Comparison of ENCODE assay signal across 8 cellular contexts in the genomic region with DNA sequence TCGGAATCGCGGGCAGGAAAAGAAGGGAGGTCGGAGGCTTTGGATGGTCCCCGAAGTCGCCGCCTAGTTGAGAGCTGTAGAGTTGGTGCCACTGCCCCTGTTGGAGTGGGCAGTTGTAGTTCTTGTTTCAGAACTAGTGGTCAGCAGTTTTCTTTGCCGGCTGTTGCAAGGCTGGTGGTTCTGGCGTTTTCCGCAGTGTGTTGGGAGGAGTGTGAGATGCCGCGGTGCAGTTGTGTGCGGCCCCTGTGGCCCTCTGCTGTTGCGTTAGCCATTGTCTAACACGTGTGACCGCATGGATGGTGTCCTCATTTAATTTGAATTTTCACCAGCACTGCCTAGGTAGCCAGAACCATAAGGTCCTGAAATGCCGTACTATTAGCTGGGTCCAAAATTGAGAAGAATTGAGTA. TPM values are rescaled to one million over a fixed set of nuclear protein-coding genes. Genes with fewer than 3 reads are reported as not detected.
A peak's percentile ranks its signal among the peaks of the same experiment; 100 is the strongest.
DNase-seq lines count a peak whose midpoint lies in the region; ATAC-seq, FAIRE-seq and TF ChIP-seq lines count a peak whose summit lies in the region.

No MANE protein-coding gene starts in this region.

- H3K36me3 ChIP-seq in GM12878 (ENCODE audit: control insufficient read depth in 2 of 2, insufficient read depth in 2 of 2, low read length in 1 of 2): peaks cover 0 to 4% of the 10 kb centered on the region in 2 experiments; a peak in 2 of 4 replicates
- H3K36me3 ChIP-seq in left lung: peaks cover 0 to 10% of the 10 kb centered on the region in 2 donors
- H3K36me3 ChIP-seq in thoracic aorta: no peaks in the 10 kb centered on the region

- H3K9ac ChIP-seq in GM12878 (ENCODE audit: control insufficient read depth, insufficient read depth, low read length): peak overlapping the region; percentile 99

- in situ Hi-C loops in GM12878 (cut with MboI): no loop called here

- peak overlapping the region; percentile 96 for H3K27ac ChIP-seq in GM12878 (ENCODE audit: control insufficient read depth, insufficient read depth)
- H3K27ac ChIP-seq in left lung: peak overlapping the region; percentile 99
- H3K27ac ChIP-seq in thoracic aorta: peak overlapping the region; percentile 97 to 99

- peaks cover 94% of the 10 kb centered on the region for H3K79me2 ChIP-seq in GM12878 (ENCODE audit: control insufficient read depth, insufficient read depth, low read length)

- ATAC-seq in Right ventricle myocardium inferior: no peak
- ATAC-seq in GM12878: peak; percentile 4
- ATAC-seq in left lung: peak; percentile 6
- ATAC-seq in thoracic aorta (ENCODE audit: insufficient number of reproducible peaks, low FRiP score, low read depth): no peak
- ATAC-seq in HG03457 (IDR thresholded peaks at IDR 0.05; ENCODE audit: unreplicated experiment): no peak

- H3K4me1 ChIP-seq in GM12878 (ENCODE audit: control insufficient read depth, insufficient read depth, low read length) (peaks cover 47% of the 10 kb centered on the region), left lung (peaks cover 57 to 67% of the 10 kb centered on the region in 2 donors), thoracic aorta (ENCODE audit: control insufficient read depth in 1 of 2, low read depth in 2 of 2) (peaks cover 51 to 64% of the 10 kb centered on the region in 2 donors)

- H2AFZ ChIP-seq in GM12878 (ENCODE audit: control insufficient read depth, low read depth, low read length): no peak overlapping the region

- POLR2A ChIA-PET in GM12878 (lab: Charles Lee): interaction anchor here (1.6 to 1.7 kb wide), 2 partner anchors 15 to 23 kb away, joined by 4 to 5 read pairs; no protein-coding TSS in a partner anchor

- intact Hi-C loops in Right ventricle myocardium inferior (cut with DNase I): loop anchor here (2.0 to 10.0 kb wide), 2 partner anchors 25 to 319 kb away; a partner anchor contains a TSS
- intact Hi-C loops in cardiac septum (cut with DNase I): loop anchor here (2.0 to 5.0 kb wide), 5 partner anchors 25 to 373 kb away; a partner anchor contains a TSS
- intact Hi-C loops in GM12878 (cut with micrococcal nuclease; ENCODE audit: unreplicated experiment): loop anchor here (2.0 kb wide), 3 partner anchors 19 to 81 kb away; a partner anchor contains a TSS
- intact Hi-C loops in left lung (cut with DNase I): no loop called here

- DNase-seq in Right ventricle myocardium inferior (ENCODE audit: missing footprints): peak; percentile 73
- DNase-seq in cardiac septum (ENCODE audit: low spot score): no peak
- DNase-seq in GM12878 (ENCODE audit: low read depth, low spot score): no peak
- peak; percentile 59 to 80 for DNase-seq in left lung
- no peak for DNase-seq in thoracic aorta (ENCODE audit: low spot score)
- DNase-seq in DMS153 treated with DMSO at 0.1 percent for 48 hours (lab: John Stamatoyannopoulos, UW; ENCODE audit: unreplicated experiment): no peak
- no peak for DNase-seq in mesenteric fat pad (ENCODE audit: low spot score)

- FAIRE-seq in GM12878 (lab: Jason Lieb, UNC): peak; percentile 31

- 1% methylated on average over 17 of the region's 17 CpGs for WGBS in GM12878 (ENCODE audit: insufficient coverage, insufficient replicate concordance, low lambda C conversion rate, missing lambda C conversion rate)

- peak overlapping the region; percentile 94 for H3K4me2 ChIP-seq in GM12878 (ENCODE audit: control insufficient read depth, insufficient read depth)

- H3K9me3 ChIP-seq in GM12878 (replicated peaks; ENCODE audit: control insufficient read depth, insufficient read depth, low read length) (no peaks in the 10 kb centered on the region), left lung (no peaks in the 10 kb centered on the region), thoracic aorta (no peaks in the 10 kb centered on the region)

- no peak for TF ChIP-seq RAD21 in GM12878 (IDR thresholded peaks at IDR 0.05; ENCODE audit: insufficient read depth, low read depth, low read length)

- no peak for TF ChIP-seq EP300 in GM12878 (IDR thresholded peaks at IDR 0.05; ENCODE audit: borderline replicate concordance in 1 of 2, control insufficient read depth in 1 of 2, low read depth in 2 of 2, low read length in 2 of 2)

- peaks cover 45% of the 10 kb centered on the region for H4K20me1 ChIP-seq in GM12878 (ENCODE audit: control insufficient read depth, insufficient read depth)

- BruUV-seq in GM12878 (replicated peaks; lab: Mats Ljungman, UMichigan): no TSS peak

- SMC1A ChIA-PET in GM12878 (lab: Charles Lee; ENCODE audit: uncharacterized antibody, unreplicated experiment): interaction anchor here (1.0 to 1.2 kb wide), 2 partner anchors 9 to 84 kb away, joined by 3 to 4 read pairs; no protein-coding TSS in a partner anchor

- CTCF ChIA-PET in GM12878 (lab: Yijun Ruan, JAX): interaction anchor here (0.9 to 2.7 kb wide), 5 partner anchors 18 to 84 kb away, joined by 3 to 14 read pairs (median 5); a partner anchor contains a TSS

- TF ChIP-seq CTCF in GM12878 (IDR thresholded peaks at IDR 0.05 in 2 of 3, conservative IDR thresholded peaks at IDR 0.05 in 1 of 3; ENCODE audit: control insufficient read depth in 2 of 3, extremely low read depth in 1 of 3, insufficient read depth in 1 of 3, low read depth in 3 of 3, low read length in 3 of 3): no peak
- no peak for TF ChIP-seq CTCF in left lung (IDR thresholded peaks at IDR 0.05)
- TF ChIP-seq CTCF in thoracic aorta (IDR thresholded peaks at IDR 0.05): no peak

- H3K4me3 ChIP-seq in GM12878 (peak overlapping the region; percentile 94), left lung (peak overlapping the region; percentile 98 to 99), thoracic aorta (peak overlapping the region; percentile 99)

- RAD21 ChIA-PET in GM12878 (lab: Charles Lee; ENCODE audit: unreplicated experiment): interaction anchor here (1.1 kb wide), 1 partner anchor 16 kb away, joined by 3 read pairs; no protein-coding TSS in a partner anchor

- TF ChIP-seq POLR2A in GM12878 (IDR thresholded peaks at IDR 0.05; ENCODE audit: low read depth, low read length): 0 out of 2 replicates have a peak, but pooled peaks have one; percentile 7

- no peaks in the 10 kb centered on the region for H3K27me3 ChIP-seq in GM12878 (replicated peaks in 1 of 2; ENCODE audit: control insufficient read depth in 2 of 2, insufficient read depth in 2 of 2, low read length in 1 of 2)
- no peaks in the 10 kb centered on the region for H3K27me3 ChIP-seq in left lung
- no peaks in the 10 kb centered on the region for H3K27me3 ChIP-seq in thoracic aorta (replicated peaks; ENCODE audit: insufficient read depth)

RNA-seq across cellular contexts. Expression of a gene that starts 1.4 kb away (rescaled TPM):
- total RNA-seq in Right ventricle myocardium inferior: 281 TPM
- total RNA-seq in cardiac septum: 332 TPM
- 46.2 and 52.9 TPM in 2 replicates for total RNA-seq in GM12878 (2013; cell fraction: nucleolus; rRNA removed)
- 226 and 267 TPM in 2 replicates for total RNA-seq in GM12878 (2014; rRNA removed)
- total RNA-seq in GM12878 (2014; rRNA removed; fragmentation: Illumina TruSeq; extraction: Trizol): 113 and 131 TPM in 2 replicates
- 296 and 300 TPM in 2 replicates for total RNA-seq in GM12878 (2021)
- polyA plus RNA-seq in GM12878 (2011; ENCODE audit: low read depth): 141 TPM
- 178 and 316 TPM in 2 replicates for polyA plus RNA-seq in GM12878 (2011; rRNA removed)
- 534 and 696 TPM in 2 replicates for polyA plus RNA-seq in GM12878 (2011; cell fraction: cytosol; rRNA removed)
- 285 and 308 TPM in 2 replicates for polyA plus RNA-seq in GM12878 (2011; cell fraction: nucleus; rRNA removed)
- polyA plus RNA-seq in GM12878 (2012): 283 and 294 TPM in 2 replicates
- polyA plus RNA-seq in GM12878 (2014; fragmentation: Illumina TruSeq; extraction: Trizol): 97.0 and 247 TPM in 2 replicates
- 10 to 100 TPM; 48.4 to 97.3 TPM for polyA plus RNA-seq in GM12878 (2014; fragmentation: Nextera tagmentation; extraction: Ambion mirVana)
- polyA plus RNA-seq in GM12878 (2014; rRNA removed): 352 and 369 TPM in 2 replicates
- 100 to 1,000 TPM; 481 to 508 TPM for polyA plus RNA-seq in GM12878 (2016; fragmentation: Nextera tagmentation; extraction: Ambion mirVana)
- 403 and 507 TPM in 2 replicates for polyA minus RNA-seq in GM12878 (2011; rRNA and poly(A)+ RNA removed)
- polyA minus RNA-seq in GM12878 (2011; cell fraction: cytosol; rRNA and poly(A)+ RNA removed): 202 and 205 TPM in 2 replicates
- 64.4 and 99.1 TPM in 2 replicates for polyA minus RNA-seq in GM12878 (2011; cell fraction: nucleus; rRNA and poly(A)+ RNA removed)
- 100 to 1,000 TPM; 407 to 455 TPM for total RNA-seq in left lung
- total RNA-seq in thoracic aorta: 100 to 1,000 TPM; 366 to 375 TPM
- total RNA-seq in mesenteric fat pad: 352 TPM

RNA-seq across cellular contexts. Expression of a gene that starts 19.2 kb away (rescaled TPM):
- total RNA-seq in Right ventricle myocardium inferior: 6.0 TPM
- total RNA-seq in cardiac septum: 8.9 TPM
- 5.5 and 6.0 TPM in 2 replicates for total RNA-seq in GM12878 (2013; cell fraction: nucleolus; rRNA removed)
- 14.0 and 14.6 TPM in 2 replicates for total RNA-seq in GM12878 (2014; rRNA removed)
- 5.9 and 6.7 TPM in 2 replicates for total RNA-seq in GM12878 (2014; rRNA removed; fragmentation: Illumina TruSeq; extraction: Trizol)
- 20.8 and 21.5 TPM in 2 replicates for total RNA-seq in GM12878 (2021)
- 5.1 TPM for polyA plus RNA-seq in GM12878 (2011; ENCODE audit: low read depth)
- 3.1 and 6.6 TPM in 2 replicates for polyA plus RNA-seq in GM12878 (2011; rRNA removed)
- polyA plus RNA-seq in GM12878 (2011; cell fraction: cytosol; rRNA removed): 10.1 and 14.3 TPM in 2 replicates
- polyA plus RNA-seq in GM12878 (2011; cell fraction: nucleus; rRNA removed): 23.8 and 28.1 TPM in 2 replicates
- 13.2 and 16.0 TPM in 2 replicates for polyA plus RNA-seq in GM12878 (2012)
- 1.6 and 5.5 TPM in 2 replicates for polyA plus RNA-seq in GM12878 (2014; fragmentation: Illumina TruSeq; extraction: Trizol)
- polyA plus RNA-seq in GM12878 (2014; fragmentation: Nextera tagmentation; extraction: Ambion mirVana): 1 to 10 TPM; 2.5 to 4.8 TPM
- 18.8 and 19.5 TPM in 2 replicates for polyA plus RNA-seq in GM12878 (2014; rRNA removed)
- polyA plus RNA-seq in GM12878 (2016; fragmentation: Nextera tagmentation; extraction: Ambion mirVana): 10 to 100 TPM; 26.7 to 27.0 TPM
- 1.2 and 2.7 TPM in 2 replicates for polyA minus RNA-seq in GM12878 (2011; rRNA and poly(A)+ RNA removed)
- polyA minus RNA-seq in GM12878 (2011; cell fraction: cytosol; rRNA and poly(A)+ RNA removed): 1.8 and 2.7 TPM in 2 replicates
- 3.5 and 4.8 TPM in 2 replicates for polyA minus RNA-seq in GM12878 (2011; cell fraction: nucleus; rRNA and poly(A)+ RNA removed)
- 10 to 100 TPM; 12.6 to 13.2 TPM for total RNA-seq in left lung
- total RNA-seq in thoracic aorta: 1 to 10 TPM; 9.1 to 9.7 TPM
- total RNA-seq in mesenteric fat pad: 5.6 TPM

RNA-seq across cellular contexts. Expression of a gene that starts 25.2 kb away (rescaled TPM):
- total RNA-seq in Right ventricle myocardium inferior (57.0 TPM), cardiac septum (39.7 TPM), GM12878 (2014; rRNA removed) (81.9 and 93.4 TPM in 2 replicates), GM12878 (2014; rRNA removed; fragmentation: Illumina TruSeq; extraction: Trizol) (25.5 and 35.1 TPM in 2 replicates), GM12878 (2021) (47.6 and 54.9 TPM in 2 replicates), left lung (10 to 100 TPM; 43.0 to 44.2 TPM), thoracic aorta (10 to 100 TPM; 32.4 to 79.3 TPM), mesenteric fat pad (38.9 TPM)
- total RNA-seq in GM12878 (2013; cell fraction: nucleolus; rRNA removed): 43.8 and 45.7 TPM in 2 replicates
- polyA plus RNA-seq in GM12878 (2011; ENCODE audit: low read depth): 30.7 TPM
- polyA plus RNA-seq in GM12878 (2011; rRNA removed) (17.0 and 39.3 TPM in 2 replicates), GM12878 (2014; fragmentation: Illumina TruSeq; extraction: Trizol) (8.8 and 42.1 TPM in 2 replicates), GM12878 (2014; fragmentation: Nextera tagmentation; extraction: Ambion mirVana) (10 to 100 TPM; 15.1 to 56.7 TPM), GM12878 (2014; rRNA removed) (91.0 and 96.3 TPM in 2 replicates), GM12878 (2016; fragmentation: Nextera tagmentation; extraction: Ambion mirVana) (100 to 1,000 TPM; 129 to 143 TPM)
- polyA plus RNA-seq in GM12878 (2011; cell fraction: cytosol; rRNA removed): 66.7 and 115 TPM in 2 replicates
- 172 and 194 TPM in 2 replicates for polyA plus RNA-seq in GM12878 (2011; cell fraction: nucleus; rRNA removed)
- 45.5 and 64.1 TPM in 2 replicates for polyA plus RNA-seq in GM12878 (2012)
- 24.7 and 44.2 TPM in 2 replicates for polyA minus RNA-seq in GM12878 (2011; rRNA and poly(A)+ RNA removed)
- 16.6 and 20.5 TPM in 2 replicates for polyA minus RNA-seq in GM12878 (2011; cell fraction: cytosol; rRNA and poly(A)+ RNA removed)
- 31.3 and 40.2 TPM in 2 replicates for polyA minus RNA-seq in GM12878 (2011; cell fraction: nucleus; rRNA and poly(A)+ RNA removed)

RNA-seq across cellular contexts. Expression of a gene that starts 56.2 kb away (rescaled TPM):
- 162 TPM for total RNA-seq in Right ventricle myocardium inferior
- 213 TPM for total RNA-seq in cardiac septum
- total RNA-seq in GM12878 (2013; cell fraction: nucleolus; rRNA removed): 142 and 146 TPM in 2 replicates
- 214 and 235 TPM in 2 replicates for total RNA-seq in GM12878 (2014; rRNA removed)
- 82.0 and 98.3 TPM in 2 replicates for total RNA-seq in GM12878 (2014; rRNA removed; fragmentation: Illumina TruSeq; extraction: Trizol)
- total RNA-seq in GM12878 (2021): 183 and 195 TPM in 2 replicates
- polyA plus RNA-seq in GM12878 (2011; ENCODE audit: low read depth): 101 TPM
- 107 and 224 TPM in 2 replicates for polyA plus RNA-seq in GM12878 (2011; rRNA removed)
- polyA plus RNA-seq in GM12878 (2011; cell fraction: cytosol; rRNA removed): 381 and 606 TPM in 2 replicates
- 634 and 756 TPM in 2 replicates for polyA plus RNA-seq in GM12878 (2011; cell fraction: nucleus; rRNA removed)
- polyA plus RNA-seq in GM12878 (2012): 190 and 243 TPM in 2 replicates
- 4.2 and 28.9 TPM in 2 replicates for polyA plus RNA-seq in GM12878 (2014; fragmentation: Illumina TruSeq; extraction: Trizol)
- 10 to 100 TPM in 1 of 2 experiments, 1 to 10 TPM in 1; 6.3 to 39.2 TPM for polyA plus RNA-seq in GM12878 (2014; fragmentation: Nextera tagmentation; extraction: Ambion mirVana)
- polyA plus RNA-seq in GM12878 (2014; rRNA removed): 227 and 264 TPM in 2 replicates
- polyA plus RNA-seq in GM12878 (2016; fragmentation: Nextera tagmentation; extraction: Ambion mirVana): 100 to 1,000 TPM; 349 to 357 TPM
- polyA minus RNA-seq in GM12878 (2011; rRNA and poly(A)+ RNA removed): 103 and 217 TPM in 2 replicates
- 59.5 and 69.8 TPM in 2 replicates for polyA minus RNA-seq in GM12878 (2011; cell fraction: cytosol; rRNA and poly(A)+ RNA removed)
- 116 and 141 TPM in 2 replicates for polyA minus RNA-seq in GM12878 (2011; cell fraction: nucleus; rRNA and poly(A)+ RNA removed)
- total RNA-seq in left lung: 100 to 1,000 TPM; 217 to 221 TPM
- 100 to 1,000 TPM; 252 to 422 TPM for total RNA-seq in thoracic aorta
- total RNA-seq in mesenteric fat pad: 220 TPM

Comparison
In these comparisons a context has a peak if more than half of its experiments do, and no peak if none do; other contexts are left out.
1. DNase-seq: peak in Right ventricle myocardium inferior (single experiment) and left lung (2 of 2); none in cardiac septum (single experiment), GM12878 (single experiment), thoracic aorta (single experiment), DMS153 treated with DMSO at 0.1 percent for 48 hours (single experiment) and mesenteric fat pad (single experiment).
2. ATAC-seq: peak in GM12878 (single experiment) and left lung (single experiment); none in Right ventricle myocardium inferior (single experiment), thoracic aorta (single experiment) and HG03457 (single experiment).
3. intact Hi-C loops: an anchor here in Right ventricle myocardium inferior (2.0 to 10.0 kb wide), cardiac septum (2.0 to 5.0 kb wide) and GM12878 (2.0 kb wide); none called in left lung.
4. Peak in every context shown above with its lines, with median percentiles within 50 percentile points of each other: H3K27ac ChIP-seq and H3K4me3 ChIP-seq.